ENCODE assay signal across 1 cellular context in the genomic region with DNA sequence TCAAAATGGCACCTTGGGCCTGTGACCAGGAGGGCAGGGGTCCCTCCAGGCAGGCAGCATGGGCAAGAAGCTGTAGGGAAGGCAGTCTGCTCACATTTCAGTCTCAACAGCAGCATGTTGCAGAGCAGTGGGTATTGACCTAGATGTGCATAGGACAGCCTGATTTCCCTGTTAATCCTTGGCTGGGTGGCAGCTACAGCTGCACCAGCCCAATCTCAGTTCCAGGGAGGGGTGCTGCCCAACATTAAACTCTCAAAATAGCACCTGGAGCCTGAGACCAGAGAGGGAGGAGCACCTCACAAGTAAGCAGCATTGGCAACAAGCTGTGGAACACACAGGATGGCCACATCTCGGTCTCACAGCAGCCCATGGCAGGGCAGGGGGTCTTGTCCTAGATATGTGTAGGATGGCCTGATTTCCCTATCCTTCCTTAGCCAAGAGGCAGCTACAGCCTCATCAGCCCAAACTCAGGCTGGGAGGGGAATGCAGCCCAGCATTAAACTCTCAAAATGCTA.
TF ChIP-seq lines count a peak whose summit lies in the region.

No MANE protein-coding gene starts in this region.

TF ChIP-seq in GM12878, 131 proteins besides CTCF, POLR2A, EP300 and RAD21:
- TF ChIP-seq NR2C1 (IDR thresholded peaks at IDR 0.05) (no peak), EZH2 (IDR thresholded peaks at IDR 0.05; ENCODE audit: borderline replicate concordance, control insufficient read depth, low read depth, low read length) (no peak), SKIL (IDR thresholded peaks at IDR 0.05; ENCODE audit: low read depth, poor library complexity, severe bottlenecking) (no peak), PML (IDR thresholded peaks at IDR 0.05; ENCODE audit: low read length) (no peak), FOXM1 (IDR thresholded peaks at IDR 0.05; ENCODE audit: low read depth, low read length) (no peak), CUX1 (IDR thresholded peaks at IDR 0.05; ENCODE audit: insufficient replicate concordance, low read depth, low read length) (no peak), IKZF2 (IDR thresholded peaks at IDR 0.05) (no peak), HDGF (IDR thresholded peaks at IDR 0.05) (no peak), GATAD2B (conservative IDR thresholded peaks at IDR 0.05; ENCODE audit: low read depth) (no peak), CEBPB (IDR thresholded peaks at IDR 0.05; ENCODE audit: borderline replicate concordance in 1 of 2, low read depth in 2 of 2, low read length in 2 of 2) (no peak)
- TF ChIP-seq, protein P1, sequence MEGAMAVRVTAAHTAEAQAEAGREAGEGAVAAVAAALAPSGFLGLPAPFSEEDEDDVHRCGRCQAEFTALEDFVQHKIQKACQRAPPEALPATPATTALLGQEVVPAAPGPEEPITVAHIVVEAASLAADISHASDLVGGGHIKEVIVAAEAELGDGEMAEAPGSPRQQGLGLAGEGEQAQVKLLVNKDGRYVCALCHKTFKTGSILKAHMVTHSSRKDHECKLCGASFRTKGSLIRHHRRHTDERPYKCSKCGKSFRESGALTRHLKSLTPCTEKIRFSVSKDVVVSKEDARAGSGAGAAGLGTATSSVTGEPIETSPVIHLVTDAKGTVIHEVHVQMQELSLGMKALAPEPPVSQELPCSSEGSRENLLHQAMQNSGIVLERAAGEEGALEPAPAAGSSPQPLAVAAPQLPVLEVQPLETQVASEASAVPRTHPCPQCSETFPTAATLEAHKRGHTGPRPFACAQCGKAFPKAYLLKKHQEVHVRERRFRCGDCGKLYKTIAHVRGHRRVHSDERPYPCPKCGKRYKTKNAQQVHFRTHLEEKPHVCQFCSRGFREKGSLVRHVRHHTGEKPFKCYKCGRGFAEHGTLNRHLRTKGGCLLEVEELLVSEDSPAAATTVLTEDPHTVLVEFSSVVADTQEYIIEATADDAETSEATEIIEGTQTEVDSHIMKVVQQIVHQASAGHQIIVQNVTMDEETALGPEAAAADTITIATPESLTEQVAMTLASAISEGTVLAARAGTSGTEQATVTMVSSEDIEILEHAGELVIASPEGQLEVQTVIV (IDR thresholded peaks at IDR 0.05; ENCODE audit: borderline replicate concordance, partially characterized antibody), result no peak
- TF ChIP-seq, protein P2, sequence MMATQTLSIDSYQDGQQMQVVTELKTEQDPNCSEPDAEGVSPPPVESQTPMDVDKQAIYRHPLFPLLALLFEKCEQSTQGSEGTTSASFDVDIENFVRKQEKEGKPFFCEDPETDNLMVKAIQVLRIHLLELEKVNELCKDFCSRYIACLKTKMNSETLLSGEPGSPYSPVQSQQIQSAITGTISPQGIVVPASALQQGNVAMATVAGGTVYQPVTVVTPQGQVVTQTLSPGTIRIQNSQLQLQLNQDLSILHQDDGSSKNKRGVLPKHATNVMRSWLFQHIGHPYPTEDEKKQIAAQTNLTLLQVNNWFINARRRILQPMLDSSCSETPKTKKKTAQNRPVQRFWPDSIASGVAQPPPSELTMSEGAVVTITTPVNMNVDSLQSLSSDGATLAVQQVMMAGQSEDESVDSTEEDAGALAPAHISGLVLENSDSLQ (IDR thresholded peaks at IDR 0.05), result no peak
